In the genomic region with DNA sequence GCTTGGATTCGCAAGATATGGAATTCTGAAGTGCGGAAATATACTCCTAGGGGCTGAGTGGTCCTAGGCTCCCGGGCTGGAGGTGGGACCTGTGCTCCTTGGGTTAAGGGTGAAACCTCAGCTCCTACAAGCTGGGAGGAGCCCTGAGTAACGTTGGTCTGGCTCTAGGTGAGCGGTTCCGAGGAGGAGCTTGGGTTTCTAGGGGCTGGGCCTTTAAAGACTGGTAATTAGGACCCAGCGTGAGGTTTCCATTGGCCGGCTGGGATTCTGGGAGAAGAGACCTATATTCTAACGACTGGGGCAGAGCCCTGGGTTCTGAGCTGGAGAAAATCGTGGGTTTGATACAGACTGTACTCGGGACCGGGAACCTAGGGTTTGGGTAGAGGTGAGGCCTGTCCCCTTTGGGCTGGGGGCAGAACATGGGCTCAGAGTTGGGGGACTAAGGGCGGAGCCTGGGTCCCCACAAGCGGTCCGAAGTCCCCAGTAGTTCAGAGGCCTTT, we compare ENCODE assay signal across 8 cellular contexts. TPM values are rescaled to one million over a fixed set of nuclear protein-coding genes. Genes with fewer than 3 reads are reported as not detected.
DNase-seq lines count a peak whose midpoint lies in the region; ATAC-seq, FAIRE-seq and TF ChIP-seq lines count a peak whose summit lies in the region.

No MANE protein-coding gene starts in this region.

- H3K4me1 ChIP-seq in DOHH2 (ENCODE audit: control insufficient read depth, low read length) (peaks cover 52% of the 10 kb centered on the region), RWPE2 (ENCODE audit: insufficient read depth, poor library complexity, severe bottlenecking) (peaks cover 5% of the 10 kb centered on the region), fibroblast of lung (ENCODE audit: control insufficient read depth, extremely low read depth, insufficient read depth, low read length) (peaks cover 6% of the 10 kb centered on the region)

- peaks cover 19% of the 10 kb centered on the region for H3K4me1 Mint-ChIP-seq in osteocyte (ENCODE audit: unreplicated experiment)

- peaks cover 31% of the 10 kb centered on the region for H3K79me2 ChIP-seq in DOHH2 (ENCODE audit: control insufficient read depth, low read length)
- no peaks in the 10 kb centered on the region for H3K79me2 ChIP-seq in fibroblast of lung (ENCODE audit: control insufficient read depth, insufficient read depth, low read length)

- H3K9me3 ChIP-seq in DOHH2 (ENCODE audit: control insufficient read depth, insufficient read depth, low read length) (no peaks in the 10 kb centered on the region), RWPE2 (ENCODE audit: severe bottlenecking) (no peaks in the 10 kb centered on the region), fibroblast of lung (ENCODE audit: control insufficient read depth, insufficient read depth, low read depth, low read length) (no peaks in the 10 kb centered on the region)

- peaks cover 11% of the 10 kb centered on the region for H3K36me3 Mint-ChIP-seq in osteocyte (ENCODE audit: unreplicated experiment)

- no peak for FAIRE-seq in GM19239 (lab: Jason Lieb, UNC)

- H4K20me1 ChIP-seq in DOHH2 (ENCODE audit: control insufficient read depth, insufficient read depth, low read depth, low read length) (no peaks in the 10 kb centered on the region), fibroblast of lung (ENCODE audit: control insufficient read depth, extremely low read depth, insufficient read depth, low read length) (no peaks in the 10 kb centered on the region)

- H3K4me3 ChIP-seq in DOHH2 (ENCODE audit: low read length) (peak overlapping the region; percentile 69), RWPE2 (ENCODE audit: severe bottlenecking) (peak overlapping the region; percentile 38), fibroblast of lung (replicated peaks in 1 of 4; ENCODE audit: control extremely low read depth in 1 of 4, insufficient read depth in 1 of 4, low read depth in 3 of 4, low read length in 4 of 4) (peak overlapping the region; percentile 51 to 86 (median 77))

- peak overlapping the region; percentile 21 for H3K9ac ChIP-seq in fibroblast of lung (ENCODE audit: insufficient read depth, low read length)

- TF ChIP-seq CTCF in DOHH2 (IDR thresholded peaks at IDR 0.05; ENCODE audit: low read depth, low read length, poor library complexity, severe bottlenecking) = no peak
- no peak for TF ChIP-seq CTCF in RWPE2 (IDR thresholded peaks at IDR 0.05; ENCODE audit: poor library complexity, severe bottlenecking)
- TF ChIP-seq CTCF in fibroblast of lung (conservative IDR thresholded peaks at IDR 0.05 in 1 of 2, IDR thresholded peaks at IDR 0.05 in 1 of 2; ENCODE audit: low read depth in 1 of 2, low read length in 2 of 2) = no peak
- TF ChIP-seq CTCF in osteocyte (IDR thresholded peaks at IDR 0.05) = no peak

- H3K4me3 Mint-ChIP-seq in osteocyte (ENCODE audit: unreplicated experiment) = peak overlapping the region; percentile 82

- H2AFZ ChIP-seq in fibroblast of lung (ENCODE audit: low read length) = peak overlapping the region; percentile 2

- H3K9me3 Mint-ChIP-seq in osteocyte (ENCODE audit: unreplicated experiment) = no peaks in the 10 kb centered on the region

- H3K27me3 ChIP-seq in DOHH2 (ENCODE audit: control insufficient read depth, low read length) (no peaks in the 10 kb centered on the region), RWPE2 (ENCODE audit: insufficient read depth, poor library complexity, severe bottlenecking) (no peaks in the 10 kb centered on the region), fibroblast of lung (ENCODE audit: control insufficient read depth, insufficient read depth, low read length) (no peaks in the 10 kb centered on the region)

- DNase-seq in RWPE2 (ENCODE audit: low spot score) (no peak), fibroblast of lung (ENCODE audit: low read depth in 2 of 2) (no peak), osteocyte (ENCODE audit: extremely low spot score, unreplicated experiment) (no peak), GM19239 (ENCODE audit: insufficient read length, low spot score) (no peak), COLO829 (ENCODE audit: low spot score) (no peak)
- no peak for DNase-seq in activated effector memory CD4-positive, alpha-beta T cell treated with Interleukin-2 at 50 U/mL for 16 hours

- H3K27me3 Mint-ChIP-seq in osteocyte (ENCODE audit: unreplicated experiment) = no peaks in the 10 kb centered on the region

- peaks cover 19% of the 10 kb centered on the region for H3F3A ChIP-seq in DOHH2 (ENCODE audit: control insufficient read depth, insufficient read depth)

- H3K27ac ChIP-seq in DOHH2 (ENCODE audit: low read depth, low read length) (peak overlapping the region; percentile 59), RWPE2 (ENCODE audit: poor library complexity, severe bottlenecking) (peak overlapping the region; percentile 70), fibroblast of lung (ENCODE audit: insufficient read depth, low read length) (peak overlapping the region; percentile 63)

- ATAC-seq in RWPE2 (ENCODE audit: low read depth) (peak; percentile 46), GM18909 (IDR thresholded peaks at IDR 0.05; ENCODE audit: poor library complexity, unreplicated experiment) (no peak)

- peak overlapping the region; percentile 98 for H3K27ac Mint-ChIP-seq in osteocyte (ENCODE audit: unreplicated experiment)

- peak overlapping the region; percentile 70 for H3K4me2 ChIP-seq in DOHH2 (ENCODE audit: low read length)
- H3K4me2 ChIP-seq in fibroblast of lung (ENCODE audit: extremely low read depth, insufficient read depth, low read length) = peak overlapping the region; percentile 96

- no peaks in the 10 kb centered on the region for H3K9me2 ChIP-seq in DOHH2 (replicated peaks; ENCODE audit: control insufficient read depth, low read length)

- H3K36me3 ChIP-seq in DOHH2 (ENCODE audit: control insufficient read depth, low read length) (peaks cover 85% of the 10 kb centered on the region), RWPE2 (ENCODE audit: low read depth) (peaks cover 26% of the 10 kb centered on the region), fibroblast of lung (ENCODE audit: control insufficient read depth, insufficient read depth, low read length) (peaks cover 6% of the 10 kb centered on the region)

RNA-seq across cellular contexts. Expression of a gene that starts 0.9 kb away (rescaled TPM):
- total RNA-seq in fibroblast of lung (4.9 and 9.2 TPM in 2 replicates), osteocyte (16.0 and 18.6 TPM in 2 replicates)
- polyA plus RNA-seq in fibroblast of lung = 6.4 and 9.2 TPM in 2 replicates
- 6.5 and 12.0 TPM in 2 replicates for polyA plus RNA-seq in fibroblast of lung (2012)
- polyA minus RNA-seq in fibroblast of lung (ENCODE audit: low replicate concordance) = 34.1 and 53.5 TPM in 2 replicates

RNA-seq across cellular contexts. Expression of a gene that starts 6.5 kb away (rescaled TPM):
- 12.1 and 13.7 TPM in 2 replicates for total RNA-seq in fibroblast of lung
- polyA plus RNA-seq in fibroblast of lung = 8.9 and 14.2 TPM in 2 replicates
- polyA plus RNA-seq in fibroblast of lung (2012) = 15.3 and 28.8 TPM in 2 replicates
- 32.7 and 60.9 TPM in 2 replicates for polyA minus RNA-seq in fibroblast of lung (ENCODE audit: low replicate concordance)
- 27.1 and 29.2 TPM in 2 replicates for total RNA-seq in osteocyte

RNA-seq across cellular contexts. Expression of a gene that starts 25.6 kb away (rescaled TPM):
- total RNA-seq in fibroblast of lung (62.7 and 78.9 TPM in 2 replicates), osteocyte (267 and 290 TPM in 2 replicates)
- polyA plus RNA-seq in fibroblast of lung = 105 and 133 TPM in 2 replicates
- polyA plus RNA-seq in fibroblast of lung (2012) = 147 and 153 TPM in 2 replicates
- polyA minus RNA-seq in fibroblast of lung (ENCODE audit: low replicate concordance) = 73.2 and 89.6 TPM in 2 replicates

RNA-seq across cellular contexts. Expression of a gene that starts 40.6 kb away (rescaled TPM):
- total RNA-seq in fibroblast of lung = 0.33 and 0.77 TPM in 2 replicates
- polyA plus RNA-seq in fibroblast of lung = 0.02 and 0.03 TPM in 2 replicates
- polyA plus RNA-seq in fibroblast of lung (2012) = 0.13 TPM in 2 replicates
- polyA minus RNA-seq in fibroblast of lung (ENCODE audit: low replicate concordance) = not detected in 2 replicates
- 0.68 and 1.7 TPM in 2 replicates for total RNA-seq in osteocyte

RNA-seq across cellular contexts. Expression of a gene that starts 44.1 kb away (rescaled TPM):
- 0.26 and 0.50 TPM in 2 replicates for total RNA-seq in fibroblast of lung
- polyA plus RNA-seq in fibroblast of lung = 0.18 and 1.9 TPM in 2 replicates
- 0.22 and 3.1 TPM in 2 replicates for polyA plus RNA-seq in fibroblast of lung (2012)
- 0.11 and 4.9 TPM in 2 replicates for polyA minus RNA-seq in fibroblast of lung (ENCODE audit: low replicate concordance)
- total RNA-seq in osteocyte = 0.73 and 0.84 TPM in 2 replicates
